In the genomic region with DNA sequence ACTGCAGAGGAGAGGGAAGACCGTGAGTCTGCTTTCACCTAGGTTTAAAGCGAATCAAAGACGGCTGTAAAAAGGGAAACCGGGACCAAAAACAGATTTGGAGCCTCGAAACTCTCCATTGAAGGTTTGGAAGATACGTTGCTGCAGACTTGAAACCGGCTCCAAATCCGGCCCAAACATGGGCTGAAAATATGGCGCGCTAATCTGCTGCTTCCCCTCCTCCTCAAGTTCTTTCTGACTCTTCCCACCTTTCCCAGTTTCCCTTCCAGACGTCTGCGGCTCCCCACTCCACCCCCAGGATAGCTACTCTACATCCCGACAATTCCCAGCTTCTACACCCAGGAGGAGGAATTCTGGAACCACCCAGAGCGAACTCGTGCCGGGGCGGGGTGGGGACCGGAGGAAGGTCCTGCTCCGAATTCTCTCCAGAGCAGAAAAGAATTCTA, we compare ENCODE assay signal across 9 cellular contexts. TPM values are rescaled to one million over a fixed set of nuclear protein-coding genes. Genes with fewer than 3 reads are reported as not detected.
DNase-seq lines count a peak whose midpoint lies in the region; ATAC-seq and TF ChIP-seq lines count a peak whose summit lies in the region.
"Had no signal": no experiment of that assay in that cellular context is flagged by ENCODE, and none has a peak within 500 bp of the region (broad histone marks: within the 10 kb centered on the region; RNA-seq: fewer than 3 reads in every experiment).

No MANE protein-coding gene starts in this region.

- H3K4me1 Mint-ChIP-seq in Caco-2 (ENCODE audit: low read depth, unreplicated experiment) (peaks cover 24% of the 10 kb centered on the region), activated B cell treated with CpG ODN at 0.5 μM for 24 hours (peaks cover 33% of the 10 kb centered on the region), glutamatergic neuron (ENCODE audit: low read depth, unreplicated experiment) (peaks cover 20% of the 10 kb centered on the region)

- H3K4me3 Mint-ChIP-seq in Caco-2 (ENCODE audit: unreplicated experiment) (peak overlapping the region; percentile 82), activated B cell treated with CpG ODN at 0.5 μM for 24 hours (peak overlapping the region; percentile 93), glutamatergic neuron (ENCODE audit: unreplicated experiment) (peak overlapping the region; percentile 92)

- H3K27me3 ChIP-seq in Caco-2 (replicated peaks; ENCODE audit: control insufficient read depth, insufficient read depth, low read length): peaks cover 5% of the 10 kb centered on the region

- CTCF ChIA-PET in Caco-2 (lab: Charles Lee): no interaction called here
- CTCF ChIA-PET in activated B cell treated with CpG ODN at 0.5 μM for 24 hours (lab: Charles Lee): interaction anchor here (1.3 to 4.0 kb wide), 5 partner anchors 9 to 622 kb away, joined by 3 to 82 read pairs (median 21); partner anchors contain the start of gene EOMES

- H3K36me3 ChIP-seq in Caco-2 (ENCODE audit: control insufficient read depth, insufficient read depth, low read length): no peaks in the 10 kb centered on the region

- H3K27ac Mint-ChIP-seq in Caco-2 (ENCODE audit: unreplicated experiment): no peak overlapping the region
- H3K27ac Mint-ChIP-seq in activated B cell treated with CpG ODN at 0.5 μM for 24 hours: no peak overlapping the region
- H3K27ac Mint-ChIP-seq in glutamatergic neuron (ENCODE audit: unreplicated experiment): no peak overlapping the region

- no TSS peak for BruUV-seq in Caco-2 (replicated peaks; lab: Mats Ljungman, UMichigan)

- no peaks in the 10 kb centered on the region for H3K9me3 ChIP-seq in Caco-2

- H3K27me3 Mint-ChIP-seq in Caco-2 (ENCODE audit: insufficient read depth, unreplicated experiment): peaks cover 39% of the 10 kb centered on the region
- H3K27me3 Mint-ChIP-seq in activated B cell treated with CpG ODN at 0.5 μM for 24 hours: peaks cover 70% of the 10 kb centered on the region
- H3K27me3 Mint-ChIP-seq in glutamatergic neuron (ENCODE audit: unreplicated experiment): peaks cover 26% of the 10 kb centered on the region

- H3K9me3 Mint-ChIP-seq in Caco-2 (ENCODE audit: unreplicated experiment) (no peaks in the 10 kb centered on the region), activated B cell treated with CpG ODN at 0.5 μM for 24 hours (no peaks in the 10 kb centered on the region), glutamatergic neuron (ENCODE audit: unreplicated experiment) (peaks cover 6% of the 10 kb centered on the region)

- intact Hi-C loops in Caco-2 (cut with micrococcal nuclease; ENCODE audit: unreplicated experiment): loop anchor here (2.0 to 10.0 kb wide), 6 partner anchors 33 to 634 kb away; partner anchors contain the start of genes AZI2 and ZCWPW2
- intact Hi-C loops in activated B cell treated with CpG ODN at 0.5 μM for 24 hours (cut with micrococcal nuclease): loop anchor here (2.0 to 10.0 kb wide), 4 partner anchors 15 to 579 kb away; partner anchors contain the start of gene CMC1

- H3K4me1 ChIP-seq in Caco-2: peaks cover 18% of the 10 kb centered on the region; the same call in 1 of the 2 replicates

- no peak for ATAC-seq in activated B cell treated with CpG ODN at 0.5 μM for 24 hours (ENCODE audit: low read depth)

- TF ChIP-seq CTCF in Caco-2 (IDR thresholded peaks at IDR 0.05; ENCODE audit: insufficient read depth in 1 of 2, low read depth in 1 of 2, low read length in 1 of 2, severe bottlenecking in 1 of 2, unreplicated experiment in 1 of 2): no peak
- no peak for TF ChIP-seq CTCF in activated B cell treated with CpG ODN at 0.5 μM for 24 hours (IDR thresholded peaks at IDR 0.05)
- no peak for TF ChIP-seq CTCF in glutamatergic neuron (IDR thresholded peaks at IDR 0.05; ENCODE audit: partially characterized antibody, unreplicated experiment)

- DNase-seq in Caco-2: no peak
- no peak for DNase-seq in activated B cell treated with CpG ODN at 0.5 μM for 24 hours
- DNase-seq in glutamatergic neuron: no peak
- peak; percentile 7 for DNase-seq in putamen (ENCODE audit: low spot score)
- no peak for DNase-seq in NCI-H1092 treated with DMSO at 0.1 percent for 48 hours (lab: John Stamatoyannopoulos, UW)
- DNase-seq in DMS79 (lab: John Stamatoyannopoulos, UW): no peak
- DNase-seq in SKM-1 treated with dmso at 0.1 percent for 144 hours (lab: John Stamatoyannopoulos, UW; ENCODE audit: unreplicated experiment): no peak
- no peak for DNase-seq in EL
- DNase-seq: NCI-H1417 treated with DMSO at 0.1 percent for 48 hours had no signal

- H3K36me3 Mint-ChIP-seq in Caco-2 (ENCODE audit: insufficient read depth, unreplicated experiment): peaks cover 5% of the 10 kb centered on the region
- H3K36me3 Mint-ChIP-seq in activated B cell treated with CpG ODN at 0.5 μM for 24 hours (ENCODE audit: low read depth): peaks cover 5% of the 10 kb centered on the region
- H3K36me3 Mint-ChIP-seq in glutamatergic neuron (ENCODE audit: unreplicated experiment): no peaks in the 10 kb centered on the region

- peak overlapping the region; percentile 31; the same call in 1 of the 2 replicates for H3K4me3 ChIP-seq in Caco-2 (ENCODE audit: low read depth, low read length)

- POLR2A ChIA-PET in Caco-2 (lab: Charles Lee): no interaction called here
- POLR2A ChIA-PET in activated B cell treated with CpG ODN at 0.5 μM for 24 hours (lab: Charles Lee): no interaction called here

RNA-seq across cellular contexts. Expression of gene EOMES, which starts 8.7 kb away (rescaled TPM):
- total RNA-seq in Caco-2 (2022) (0.43 and 0.53 TPM in 2 replicates), activated B cell treated with CpG ODN at 0.5 μM for 24 hours (0.10 TPM in 1 of 2 replicates, not detected in the other), glutamatergic neuron (ENCODE audit: unreplicated experiment) (not detected)
